8 cellular contexts compared by ENCODE assay signal in the genomic region with DNA sequence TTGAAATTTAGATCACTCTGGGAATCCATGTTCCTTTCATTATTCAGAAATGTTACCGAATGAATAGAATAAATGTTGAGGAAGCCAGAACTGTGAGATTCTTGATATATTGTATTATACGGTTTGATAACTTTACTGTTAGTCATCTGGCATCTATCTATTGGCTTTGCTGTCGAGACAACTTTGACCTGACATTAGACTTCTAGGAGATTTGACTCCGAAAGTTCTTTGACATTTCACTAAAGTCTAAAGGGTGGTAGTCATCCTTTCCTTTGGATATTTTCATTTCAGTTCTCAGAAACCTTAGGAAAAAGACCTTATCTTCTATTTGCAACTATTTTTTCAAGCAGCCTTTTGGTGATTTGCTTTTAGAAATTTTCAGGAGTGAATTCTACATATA. TPM values are rescaled to one million over a fixed set of nuclear protein-coding genes. Genes with fewer than 3 reads are reported as not detected.
DNase-seq lines count a peak whose midpoint lies in the region; ATAC-seq, FAIRE-seq and TF ChIP-seq lines count a peak whose summit lies in the region.

No MANE protein-coding gene starts in this region.

- DNase-seq in ACHN (peak; percentile 21), HFF-Myc (ENCODE audit: extremely low read depth, low read depth) (no peak), mammary epithelial cell (peak; percentile 14), occipital lobe (lab: John Stamatoyannopoulos, UW) (no peak), D721Med (ENCODE audit: insufficient read length, low spot score) (no peak)

- H3K9ac ChIP-seq in mammary epithelial cell (ENCODE audit: insufficient read depth, low read length): peak overlapping the region; percentile 93
- H3K9ac ChIP-seq in mucosa of stomach (ENCODE audit: low read length): peak overlapping the region; percentile 84

- BruUV-seq in mammary epithelial cell (replicated peaks; lab: Mats Ljungman, UMichigan): no TSS peak

- H3K9me3 ChIP-seq in mammary epithelial cell (replicated peaks; ENCODE audit: insufficient read depth, low read length) (no peaks in the 10 kb centered on the region), mucosa of stomach (ENCODE audit: control insufficient read depth, low read length) (no peaks in the 10 kb centered on the region)

- H3K27ac ChIP-seq in mammary epithelial cell (ENCODE audit: insufficient read depth, low read depth, low read length): peak overlapping the region; percentile 86

- CTCF ChIA-PET in mammary epithelial cell (lab: Charles Lee; ENCODE audit: low non-redundant PET): no interaction called here

- dilution Hi-C loops in mammary epithelial cell (cut with HindIII; ENCODE audit: low sequenced_read_pairs): no loop called here

- H3K4me3 ChIP-seq in HFF-Myc (replicated peaks; ENCODE audit: low read depth, low read length) (peak overlapping the region; percentile 91), mammary epithelial cell (replicated peaks in 1 of 3; ENCODE audit: insufficient read depth in 1 of 3, low read depth in 2 of 3, low read length in 3 of 3) (peak overlapping the region; percentile 89 to 97 (median 92)), mucosa of stomach (ENCODE audit: low read length) (peak overlapping the region; percentile 28)

- H2AFZ ChIP-seq in mammary epithelial cell (ENCODE audit: low read depth, low read length): no peak overlapping the region

- TF ChIP-seq CTCF in HFF-Myc (IDR thresholded peaks at IDR 0.05; ENCODE audit: low read depth, low read length, missing control alignments) (no peak), mammary epithelial cell (conservative IDR thresholded peaks at IDR 0.05 in 1 of 2, IDR thresholded peaks at IDR 0.05 in 1 of 2; ENCODE audit: extremely low read depth in 1 of 2, insufficient read depth in 1 of 2, low read depth in 1 of 2, low read length in 2 of 2) (no peak), D721Med (IDR thresholded peaks at IDR 0.05; ENCODE audit: insufficient read depth, missing control alignments) (no peak)

- H3K36me3 ChIP-seq in mammary epithelial cell (ENCODE audit: insufficient read depth, low read length) (no peaks in the 10 kb centered on the region), mucosa of stomach (ENCODE audit: control insufficient read depth, insufficient read depth, low read length) (no peaks in the 10 kb centered on the region)

- no peaks in the 10 kb centered on the region for H3K27me3 ChIP-seq in mammary epithelial cell (ENCODE audit: insufficient read depth, low read length)
- H3K27me3 ChIP-seq in mucosa of stomach (ENCODE audit: control insufficient read depth, insufficient read depth, low read length): no peaks in the 10 kb centered on the region

- in situ Hi-C loops in ACHN (cut with HindIII; ENCODE audit: low pct_ligation_motif_present, low pct_unique_long_range_greater_than_20kb, low sequenced_read_pairs) (no loop called here), mammary epithelial cell (cut with MboI; ENCODE audit: low sequenced_read_pairs in 2 of 2) (no loop called here)

- H3K4me1 ChIP-seq in mammary epithelial cell (ENCODE audit: insufficient read depth, low read length) (peaks cover 15% of the 10 kb centered on the region), mucosa of stomach (ENCODE audit: control insufficient read depth, insufficient read depth, low read length) (no peaks in the 10 kb centered on the region)

- H4K20me1 ChIP-seq in mammary epithelial cell (ENCODE audit: insufficient read depth, low read length): no peaks in the 10 kb centered on the region

- no peak for ATAC-seq in GM18498 (IDR thresholded peaks at IDR 0.05; ENCODE audit: unreplicated experiment)
- no peak for ATAC-seq in HG03025 (IDR thresholded peaks at IDR 0.05; ENCODE audit: low FRiP score, unreplicated experiment)

- peaks cover 85% of the 10 kb centered on the region for H3K79me2 ChIP-seq in mammary epithelial cell (ENCODE audit: insufficient read depth, low read length)

- H3K4me2 ChIP-seq in mammary epithelial cell (ENCODE audit: insufficient read depth, low read depth, low read length): peak overlapping the region; percentile 82

- WGBS in mammary epithelial cell (ENCODE audit: low coverage, missing lambda C conversion rate): 4% methylated on average over 4 of the region's 4 CpGs

- intact Hi-C loops in mammary epithelial cell (cut with micrococcal nuclease): loop anchor here (5.0 kb wide), 5 partner anchors 61 to 194 kb away; no protein-coding TSS in a partner anchor

- no peak for FAIRE-seq in D721Med (lab: Jason Lieb, UNC)

RNA-seq across cellular contexts. Expression of a gene that starts 1.9 kb away (rescaled TPM):
- 10 to 100 TPM; 46.5 to 56.0 TPM for total RNA-seq in mammary epithelial cell
- polyA plus RNA-seq in mammary epithelial cell: 26.1 TPM
- 113 TPM for polyA minus RNA-seq in mammary epithelial cell
- total RNA-seq in occipital lobe: 86.4 TPM

Comparison
In these comparisons a context has a peak if more than half of its experiments do, and no peak if none do; other contexts are left out.
1. DNase-seq: peak in ACHN (single experiment) and mammary epithelial cell (single experiment); none in HFF-Myc (single experiment), occipital lobe (single experiment) and D721Med (single experiment).
2. H3K4me3 ChIP-seq: peak in every context shown above with its lines; median percentile 92 in mammary epithelial cell; 91 in HFF-Myc; 28 in mucosa of stomach.